Comparison of ENCODE assay signal across 21 cellular contexts in genomic region chr15:57758556-57758955, GRCh38.
"Had no signal": no experiment of that assay in that cellular context is flagged by ENCODE, and none has a peak within 500 bp of the region (broad histone marks: within the 10 kb centered on the region; RNA-seq: fewer than 3 reads in every experiment).

No MANE protein-coding gene starts in this region.

- H3K4me1 ChIP-seq: esophagus muscularis mucosa, heart right ventricle, lower lobe of right lung, pancreas, psoas muscle, right atrium auricular region, stomach, suprapubic skin, tibial nerve had no signal

- H3K27me3 ChIP-seq: esophagus muscularis mucosa, heart right ventricle, pancreas, right atrium auricular region, stomach, suprapubic skin, tibial nerve had no signal

- H3K36me3 ChIP-seq: esophagus muscularis mucosa, heart right ventricle, lower lobe of right lung, pancreas, right atrium auricular region, stomach, suprapubic skin, tibial nerve, WERI-Rb-1 had no signal

- ATAC-seq: activated CD8-positive, alpha-beta T cell treated with anti-CD3 and anti-CD28 coated beads for 36 hours; effector memory CD8-positive, alpha-beta T cell; heart right ventricle; left colon; mucosa of descending colon; pancreas; psoas muscle; stimulated activated effector memory CD8-positive, alpha-beta T cell treated with anti-CD3 and anti-CD28 coated beads, Interleukin-12 subunit alpha, Interleukin-12 subunit beta, amount 100 ng/mL, for 72 hours had no signal

- H3K4me3 ChIP-seq: esophagus muscularis mucosa, heart right ventricle, lower lobe of right lung, mucosa of descending colon, pancreas, psoas muscle, right atrium auricular region, stomach, suprapubic skin, tibial nerve had no signal

- H3K9me3 ChIP-seq: esophagus muscularis mucosa, heart right ventricle, lower lobe of right lung, mucosa of descending colon, pancreas, psoas muscle, right atrium auricular region, stomach, suprapubic skin, tibial nerve had no signal

- H3K27ac ChIP-seq: esophagus muscularis mucosa, heart right ventricle, lower lobe of right lung, pancreas, psoas muscle, right atrium auricular region, stomach, suprapubic skin, tibial nerve, WERI-Rb-1 had no signal

- DNase-seq: activated CD4-positive, alpha-beta T cell treated with anti-CD3 and anti-CD28 coated beads, Interleukin-2, amount 10 ng/mL, durations not matched to agents 7 days and 5 days; activated CD4-positive, CD25-positive, alpha-beta regulatory T cell treated with anti-CD3 and anti-CD28 coated beads, Interleukin-2, amount 50 U/mL, for 72 hours; activated CD8-positive, alpha-beta T cell treated with anti-CD3 and anti-CD28 coated beads for 36 hours; activated gamma-delta T cell treated with Interleukin-2 at 50 U/mL for 16 hours; effector memory CD8-positive, alpha-beta T cell; heart right ventricle; left colon; lower lobe of right lung; mesendoderm; mucosa of descending colon; nephron progenitor cell; pancreas; psoas muscle; stimulated activated CD4-positive, alpha-beta T cell treated with anti-CD3 and anti-CD28 coated beads, Interleukin-12 subunit alpha, Interleukin-12 subunit beta, amount 100 ng/mL, for 4 hours; stomach; WERI-Rb-1 had no signal
